ENCODE assay signal across 8 cellular contexts in genomic region chr17:64385187-64386083, GRCh38. TPM values are rescaled to one million over a fixed set of nuclear protein-coding genes. Genes with fewer than 3 reads are reported as not detected.
A peak's percentile ranks its signal among the peaks of the same experiment; 100 is the strongest.
DNase-seq lines count a peak whose midpoint lies in the region; ATAC-seq, FAIRE-seq and TF ChIP-seq lines count a peak whose summit lies in the region.

No MANE protein-coding gene starts in this region.

- DNase-seq in H4 (ENCODE audit: low spot score) (peak; percentile 95), T-cell (peak in 6 of 34 experiments; percentile 8 to 35 (median 24)), H1 (ENCODE audit: low read depth in 1 of 2, low spot score in 2 of 2) (no peak), omental fat pad (ENCODE audit: low spot score) (peak; percentile 37), aorta (peak; percentile 81), SK-N-DZ (ENCODE audit: low spot score) (no peak), NCI-H1417 treated with DMSO at 0.1 percent for 48 hours (lab: John Stamatoyannopoulos, UW) (no peak)

- no peak for TF ChIP-seq POLR2A in H1 (IDR thresholded peaks at IDR 0.05; ENCODE audit: control extremely low read depth in 1 of 2, low read depth in 2 of 2, low read length in 2 of 2)

- ATAC-seq in T-cell (replicated peaks in 1 of 4), result peak in 3 of 4 experiments; percentile 28 to 63 (median 32)
- ATAC-seq in omental fat pad (ENCODE audit: low FRiP score), result peak; percentile 66
- ATAC-seq in aorta (ENCODE audit: low FRiP score), result peak; percentile 80
- ATAC-seq in GM21723 (IDR thresholded peaks at IDR 0.05; ENCODE audit: unreplicated experiment), result no peak

- no peak for FAIRE-seq in H1 (lab: Jason Lieb, UNC)

- H3K4me3 ChIP-seq in H1 (ENCODE audit: extremely low read depth in 1 of 4, insufficient read depth in 2 of 4, low read depth in 3 of 4, low read length in 4 of 4) (no peak overlapping the region), aorta (ENCODE audit: low read length in 2 of 2) (no peak overlapping the region)

- CTCF ChIA-PET in T-cell (lab: Charles Lee), result no interaction called here
- CTCF ChIA-PET in H1 (lab: Charles Lee; ENCODE audit: partially characterized antibody), result interaction anchor here (0.6 to 0.9 kb wide), 3 partner anchors 10 to 67 kb away, joined by 3 to 6 read pairs (median 4); no protein-coding TSS in a partner anchor

- H2BK20ac ChIP-seq in H1 (ENCODE audit: low read length), result no peak overlapping the region

- no peaks in the 10 kb centered on the region for H3K79me1 ChIP-seq in H1 (ENCODE audit: low read depth, low read length)

- H2BK120ac ChIP-seq in H1 (replicated peaks; ENCODE audit: low read depth, low read length), result no peak overlapping the region

- H2AK5ac ChIP-seq in H1 (ENCODE audit: low read depth, low read length), result 0 out of 2 replicates have a peak overlapping the region, but pooled peaks have one; percentile 13

- no peak overlapping the region for H3K4me2 ChIP-seq in H1 (ENCODE audit: insufficient read depth in 1 of 2, low read depth in 2 of 2, low read length in 2 of 2)

- TF ChIP-seq RAD21 in H1 (IDR thresholded peaks at IDR 0.05 in 1 of 2, conservative IDR thresholded peaks at IDR 0.05 in 1 of 2; ENCODE audit: low read depth in 2 of 2, low read length in 2 of 2), result no peak

- 90% methylated on average over 11 of the region's 13 CpGs; no CpG with 5 or more reads in 1 of the 2 experiments for WGBS in H1 (ENCODE audit: extremely low coverage in 1 of 2, insufficient coverage in 1 of 2, insufficient read length in 1 of 2, insufficient replicate concordance in 2 of 2, low coverage in 1 of 2, low lambda C conversion rate in 2 of 2, missing lambda C conversion rate in 1 of 2), 2 experiments
- 65 to 73% methylated on average over 13 of the region's 13 CpGs for WGBS in aorta, 2 donors

- peaks cover 0 to 4% of the 10 kb centered on the region in 2 donors for H3K27me3 Mint-ChIP-seq in T-cell

- H3K56ac ChIP-seq in H1 (replicated peaks; ENCODE audit: insufficient read length, low read depth, low read length), result no peak overlapping the region

- no peak overlapping the region for H3K9ac ChIP-seq in H1 (replicated peaks in 1 of 4; ENCODE audit: extremely low read depth in 1 of 4, low read depth in 3 of 4, low read length in 3 of 4)

- H3K4ac ChIP-seq in H1 (replicated peaks; ENCODE audit: insufficient read length, low read depth, low read length), result no peak overlapping the region

- TF ChIP-seq CTCF in H1 (IDR thresholded peaks at IDR 0.05; ENCODE audit: control extremely low read depth in 1 of 3, insufficient read depth in 1 of 3, low read depth in 1 of 3, low read length in 3 of 3) (no peak), omental fat pad (IDR thresholded peaks at IDR 0.05) (no peak)

- no peak overlapping the region for H4K91ac ChIP-seq in H1 (replicated peaks; ENCODE audit: insufficient read length, low read length)

- no peaks in the 10 kb centered on the region for H3K27me3 ChIP-seq in H1 (replicated peaks in 1 of 4; ENCODE audit: control insufficient read depth in 3 of 4, extremely low read depth in 1 of 4, insufficient read depth in 3 of 4, low read length in 3 of 4)
- H3K27me3 ChIP-seq in aorta (ENCODE audit: control insufficient read depth in 1 of 2, insufficient read depth in 2 of 2, low read length in 1 of 2), result no peaks in the 10 kb centered on the region

- no peak overlapping the region for H2BK5ac ChIP-seq in H1 (ENCODE audit: low read depth, low read length)

- no peak overlapping the region for H4K8ac ChIP-seq in H1 (ENCODE audit: extremely low read depth, insufficient read depth, low read length)

- H3K4me1 Mint-ChIP-seq in T-cell, result peaks cover 49 to 75% (median 72%) of the 10 kb centered on the region in 3 donors

- H3K27ac ChIP-seq in H1 (ENCODE audit: low read depth, low read length) (no peak overlapping the region), aorta (ENCODE audit: low read depth in 1 of 2, low read length in 2 of 2) (peak overlapping the region in 1 of 2 donors; percentile 11)

- no peaks in the 10 kb centered on the region for H3K36me3 ChIP-seq in H1 (ENCODE audit: control insufficient read depth in 2 of 4, insufficient read depth in 4 of 4, low read length in 3 of 4)
- no peaks in the 10 kb centered on the region for H3K36me3 ChIP-seq in aorta (ENCODE audit: control insufficient read depth in 1 of 2, insufficient read depth in 2 of 2, low read length in 1 of 2)

- H4K5ac ChIP-seq in H1 (ENCODE audit: insufficient read length, low read depth, low read length), result no peak overlapping the region

- H3K79me2 ChIP-seq in H1 (ENCODE audit: control insufficient read depth in 1 of 2, insufficient read depth in 2 of 2, low read length in 2 of 2), result no peaks in the 10 kb centered on the region

- no peak overlapping the region; the same call in 1 of the 2 replicates for H2AFZ ChIP-seq in H1 (ENCODE audit: low read length)

- no peaks in the 10 kb centered on the region for H3K23me2 ChIP-seq in H1 (ENCODE audit: low read depth, low read length)

- no peak overlapping the region for H3K23ac ChIP-seq in H1 (ENCODE audit: insufficient read length)

- H3K4me1 ChIP-seq in H1 (replicated peaks in 1 of 4; ENCODE audit: control insufficient read depth in 3 of 4, insufficient read depth in 4 of 4, low read length in 3 of 4) (peaks cover 0 to 3% (median 0%) of the 10 kb centered on the region in 4 experiments; a peak in 1 of 7 replicates), aorta (ENCODE audit: control insufficient read depth in 1 of 2, insufficient read depth in 2 of 2, low read length in 2 of 2) (no peaks in the 10 kb centered on the region)

- intact Hi-C loops in aorta (cut with DNase I), result no loop called here

- POLR2A ChIA-PET in T-cell (lab: Charles Lee), result interaction anchor here in 1 of 2 donors (0.7 kb wide), 1 partner anchor 84 kb away, joined by 11 read pairs; no protein-coding TSS in a partner anchor
- POLR2A ChIA-PET in H1 (lab: Charles Lee; ENCODE audit: partially characterized antibody), result no interaction called here

- no peaks in the 10 kb centered on the region for H3K9me3 Mint-ChIP-seq in T-cell

- peak overlapping the region; percentile 19; the same call in 1 of the 2 replicates for H3K18ac ChIP-seq in H1 (ENCODE audit: extremely low read depth, low read length)

- no peak for TF ChIP-seq EP300 in H1 (IDR thresholded peaks at IDR 0.05; ENCODE audit: borderline replicate concordance in 1 of 2, low read depth in 2 of 2, low read length in 2 of 2)

- no peaks in the 10 kb centered on the region for H4K20me1 ChIP-seq in H1 (replicated peaks in 1 of 2; ENCODE audit: control insufficient read depth in 1 of 2, insufficient read depth in 2 of 2, low read length in 2 of 2)

- peak overlapping the region in 1 of 2 donors; percentile 68 for H3K27ac Mint-ChIP-seq in T-cell

- H2BK12ac ChIP-seq in H1 (ENCODE audit: low read depth, low read length), result 0 out of 2 replicates have a peak overlapping the region, but pooled peaks have one; percentile 5

- no peak overlapping the region for H2BK15ac ChIP-seq in H1 (ENCODE audit: low read length)

- peaks cover 14% of the 10 kb centered on the region for H3K36me3 Mint-ChIP-seq in T-cell

- no peak overlapping the region for H3K14ac ChIP-seq in H1 (ENCODE audit: insufficient read length)

- H3K9me3 ChIP-seq in H1 (ENCODE audit: insufficient read depth in 2 of 2, low read depth in 1 of 2, low read length in 1 of 2), result no peaks in the 10 kb centered on the region
- H3K9me3 ChIP-seq in aorta (ENCODE audit: control insufficient read depth, low read length), result no peaks in the 10 kb centered on the region

- H3K4me3 Mint-ChIP-seq in T-cell, result peak overlapping the region in 2 of 3 donors; percentile 42 to 50

TF ChIP-seq in H1, 55 proteins besides CTCF, POLR2A, EP300 and RAD21 (continues in another document):
- TF ChIP-seq GTF2F1 (IDR thresholded peaks at IDR 0.05; ENCODE audit: borderline replicate concordance, low read depth, low read length) (no peak), ZNF274 (IDR thresholded peaks at IDR 0.05; ENCODE audit: borderline replicate concordance, extremely low read depth, low read length) (no peak), USF2 (IDR thresholded peaks at IDR 0.05; ENCODE audit: low read length) (no peak), CHD2 (IDR thresholded peaks at IDR 0.05; ENCODE audit: low read length) (no peak), FOSL1 (IDR thresholded peaks at IDR 0.05; ENCODE audit: insufficient read depth, low read depth, low read length) (no peak), CBX5 (IDR thresholded peaks at IDR 0.05; ENCODE audit: low read depth, low read length) (no peak), SIX5 (IDR thresholded peaks at IDR 0.05; ENCODE audit: low read depth, low read length) (no peak), SIN3A (conservative IDR thresholded peaks at IDR 0.05 in 1 of 2, IDR thresholded peaks at IDR 0.05 in 1 of 2; ENCODE audit: low read depth in 1 of 2, low read length in 2 of 2) (no peak), PHF8 (conservative IDR thresholded peaks at IDR 0.05; ENCODE audit: low read depth, low read length) (no peak), CEBPB (IDR thresholded peaks at IDR 0.05; ENCODE audit: low read depth, low read length) (no peak), NRF1 (IDR thresholded peaks at IDR 0.05; ENCODE audit: low read depth, low read length) (no peak), NANOG (IDR thresholded peaks at IDR 0.05; ENCODE audit: insufficient read depth, low read depth, low read length, poor library complexity, severe bottlenecking) (no peak)

RNA-seq across cellular contexts. Expression of gene PECAM1, which starts 5.2 kb away (rescaled TPM):
- 0.06 and 0.85 TPM in 2 replicates for total RNA-seq in H4 (2014; rRNA removed; shearing (Covaris generic))
- total RNA-seq in T-cell (10 to 100 TPM; 20.9 to 69.3 (median 57.1) TPM), omental fat pad (100 to 1,000 TPM in 3 of 4 donors, 10 to 100 TPM in 1; 90.4 to 321 (median 206) TPM), aorta (100 to 1,000 TPM; 348 to 424 TPM)
- total RNA-seq in H1 (2021; fragmentation: NEBNext Ultra II Directional; extraction: Animal tissue kit (Norgen Biotek cat#: 25700)), result 0.37 TPM in 1 of 2 replicates, not detected in the other
- polyA plus RNA-seq in H1 (2011; rRNA removed) (0.03 and 0.08 TPM in 2 replicates), aorta (10 to 100 TPM in 1 of 2 donors, 1 to 10 TPM in 1; 9.1 to 11.8 TPM)
- 0.08 TPM for polyA plus RNA-seq in H1 (2011; cell fraction: cytosol; rRNA removed)
- 0.01 TPM for polyA plus RNA-seq in H1 (2011; cell fraction: nucleus; rRNA removed)
- polyA plus RNA-seq in H1 (2012, experiment 1 of 2), result 0.36 to 0.40 TPM in 2 of 4 replicates, not detected in the others
- polyA plus RNA-seq in H1 (2012, experiment 2 of 2), result not detected
- 0.18 TPM for polyA plus RNA-seq in H1 (2013, experiment 1 of 2)
- 0.22 TPM for polyA plus RNA-seq in H1 (2013, experiment 2 of 2)
- 0.15 and 2.1 TPM in 2 replicates for polyA minus RNA-seq in H1 (2011; rRNA and poly(A)+ RNA removed)
- not detected for polyA minus RNA-seq in H1 (2011; cell fraction: cytosol; rRNA and poly(A)+ RNA removed)
- not detected for polyA minus RNA-seq in H1 (2011; cell fraction: nucleus; rRNA and poly(A)+ RNA removed)
- polyA plus RNA-seq in SK-N-DZ (2014; cell fraction: cytosol; rRNA removed), result not detected in 2 replicates
- polyA plus RNA-seq in SK-N-DZ (2014; cell fraction: nucleus; rRNA removed), result not detected in 2 replicates

Comparison
In these comparisons a context has a peak if more than half of its experiments do, and no peak if none do; other contexts are left out.
1. DNase-seq: peak in H4 (single experiment), omental fat pad (single experiment) and aorta (2 of 2); none in H1 (0 of 2), SK-N-DZ (single experiment) and NCI-H1417 treated with DMSO at 0.1 percent for 48 hours (single experiment).
2. RNA of gene PECAM1, which starts 5.2 kb away (total RNA-seq): 348 to 424 TPM in aorta, 90.4 to 321 TPM in omental fat pad and 20.9 to 69.3 TPM in T-cell; 0.06 to 0.85 TPM in H4 and 0.37 TPM in H1; every median in the first group is over 10 times any median in the second.